Comparison of ENCODE assay signal across 1 cellular context in the genomic region with DNA sequence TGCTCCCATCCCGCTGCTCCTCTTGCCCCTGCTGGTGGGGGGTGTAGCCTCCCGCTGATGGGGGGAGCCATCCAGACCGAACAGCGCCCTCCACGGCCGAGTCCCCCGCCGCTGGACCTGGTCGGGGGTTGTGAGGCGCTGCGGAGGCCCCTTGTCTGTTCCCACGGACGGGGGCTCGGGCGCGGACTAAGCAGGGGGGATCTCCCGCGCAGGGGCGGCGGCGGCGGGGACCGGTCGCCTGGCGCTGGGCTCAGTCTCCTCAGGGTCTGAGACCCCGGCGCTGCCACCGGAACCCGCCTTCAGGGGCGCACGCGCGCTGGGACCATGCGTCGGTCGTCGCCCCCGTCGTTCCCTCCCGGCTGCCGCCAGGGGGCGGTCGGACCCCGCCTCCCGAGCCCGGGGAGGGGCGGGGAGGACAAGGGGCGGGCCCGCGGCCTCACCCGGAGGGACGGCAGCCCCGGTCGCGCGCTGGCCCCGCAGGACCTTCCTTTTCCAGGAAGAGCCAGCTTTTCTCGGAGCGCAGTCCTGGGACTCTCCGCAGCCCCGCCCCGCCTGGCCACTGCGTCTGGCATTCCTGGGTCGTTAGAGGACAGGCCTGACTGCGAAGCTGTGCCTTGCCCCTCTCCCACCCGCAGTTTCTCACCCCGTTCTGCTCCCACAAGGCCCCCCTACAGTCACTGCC.
A peak's percentile ranks its signal among the peaks of the same experiment; 100 is the strongest.
TF ChIP-seq lines count a peak whose summit lies in the region.

No MANE protein-coding gene starts in this region.

TF ChIP-seq in HepG2, 621 proteins besides CTCF, POLR2A, EP300 and RAD21 (continued from another document and continues in another):
- TF ChIP-seq, protein P1, sequence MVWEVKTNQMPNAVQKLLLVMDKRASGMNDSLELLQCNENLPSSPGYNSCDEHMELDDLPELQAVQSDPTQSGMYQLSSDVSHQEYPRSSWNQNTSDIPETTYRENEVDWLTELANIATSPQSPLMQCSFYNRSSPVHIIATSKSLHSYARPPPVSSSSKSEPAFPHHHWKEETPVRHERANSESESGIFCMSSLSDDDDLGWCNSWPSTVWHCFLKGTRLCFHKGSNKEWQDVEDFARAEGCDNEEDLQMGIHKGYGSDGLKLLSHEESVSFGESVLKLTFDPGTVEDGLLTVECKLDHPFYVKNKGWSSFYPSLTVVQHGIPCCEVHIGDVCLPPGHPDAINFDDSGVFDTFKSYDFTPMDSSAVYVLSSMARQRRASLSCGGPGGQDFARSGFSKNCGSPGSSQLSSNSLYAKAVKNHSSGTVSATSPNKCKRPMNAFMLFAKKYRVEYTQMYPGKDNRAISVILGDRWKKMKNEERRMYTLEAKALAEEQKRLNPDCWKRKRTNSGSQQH (CRISPR knock-in tag; IDR thresholded peaks at IDR 0.05; ENCODE audit: low read depth) = no peak
- TF ChIP-seq HMGXB3 (CRISPR knock-in tag; IDR thresholded peaks at IDR 0.05; ENCODE audit: borderline replicate concordance) (no peak), ZNF772 (CRISPR knock-in tag; IDR thresholded peaks at IDR 0.05) (peak; percentile 73), ZNF660 (CRISPR knock-in tag; IDR thresholded peaks at IDR 0.05; ENCODE audit: borderline replicate concordance, low read depth) (no peak), NAIF1 (CRISPR knock-in tag; IDR thresholded peaks at IDR 0.05; ENCODE audit: borderline replicate concordance) (no peak), ZNF207 (IDR thresholded peaks at IDR 0.05; ENCODE audit: borderline replicate concordance) (no peak), ZNF598 (CRISPR knock-in tag; IDR thresholded peaks at IDR 0.05; ENCODE audit: borderline replicate concordance) (peak; percentile 65; the same call in 1 of the 2 replicates), ZNF776 (CRISPR knock-in tag; IDR thresholded peaks at IDR 0.05) (0 out of 2 replicates have a peak, but pooled peaks have one; percentile 31), MAX (IDR thresholded peaks at IDR 0.05) (peak; percentile 30; the same call in 1 of the 2 replicates), SSRP1 (CRISPR knock-in tag; IDR thresholded peaks at IDR 0.05) (no peak), DBP (CRISPR knock-in tag; IDR thresholded peaks at IDR 0.05; ENCODE audit: not compliant biosample characterization) (no peak), ZNF180 (CRISPR knock-in tag; IDR thresholded peaks at IDR 0.05; ENCODE audit: borderline replicate concordance, low read depth) (no peak), ZNF326 (CRISPR knock-in tag; IDR thresholded peaks at IDR 0.05; ENCODE audit: borderline replicate concordance) (no peak), CEBPB (IDR thresholded peaks at IDR 0.05; ENCODE audit: borderline replicate concordance, low read depth, low read length) (no peak), CSRNP1 (CRISPR knock-in tag; IDR thresholded peaks at IDR 0.05) (no peak), TAF15 (IDR thresholded peaks at IDR 0.05; ENCODE audit: low read depth, low read length, poor library complexity, severe bottlenecking) (no peak), AKNA (CRISPR knock-in tag; IDR thresholded peaks at IDR 0.05; ENCODE audit: borderline replicate concordance) (no peak), ZNF567 (CRISPR knock-in tag; IDR thresholded peaks at IDR 0.05; ENCODE audit: borderline replicate concordance) (peak; percentile 81; the same call in 1 of the 2 replicates)
- TF ChIP-seq, protein P2, sequence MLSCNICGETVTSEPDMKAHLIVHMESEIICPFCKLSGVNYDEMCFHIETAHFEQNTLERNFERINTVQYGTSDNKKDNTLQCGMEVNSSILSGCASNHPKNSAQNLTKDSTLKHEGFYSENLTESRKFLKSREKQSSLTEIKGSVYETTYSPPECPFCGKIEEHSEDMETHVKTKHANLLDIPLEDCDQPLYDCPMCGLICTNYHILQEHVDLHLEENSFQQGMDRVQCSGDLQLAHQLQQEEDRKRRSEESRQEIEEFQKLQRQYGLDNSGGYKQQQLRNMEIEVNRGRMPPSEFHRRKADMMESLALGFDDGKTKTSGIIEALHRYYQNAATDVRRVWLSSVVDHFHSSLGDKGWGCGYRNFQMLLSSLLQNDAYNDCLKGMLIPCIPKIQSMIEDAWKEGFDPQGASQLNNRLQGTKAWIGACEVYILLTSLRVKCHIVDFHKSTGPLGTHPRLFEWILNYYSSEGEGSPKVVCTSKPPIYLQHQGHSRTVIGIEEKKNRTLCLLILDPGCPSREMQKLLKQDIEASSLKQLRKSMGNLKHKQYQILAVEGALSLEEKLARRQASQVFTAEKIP (CRISPR knock-in tag; IDR thresholded peaks at IDR 0.05; ENCODE audit: borderline replicate concordance) = no peak
- TF ChIP-seq, protein P3, sequence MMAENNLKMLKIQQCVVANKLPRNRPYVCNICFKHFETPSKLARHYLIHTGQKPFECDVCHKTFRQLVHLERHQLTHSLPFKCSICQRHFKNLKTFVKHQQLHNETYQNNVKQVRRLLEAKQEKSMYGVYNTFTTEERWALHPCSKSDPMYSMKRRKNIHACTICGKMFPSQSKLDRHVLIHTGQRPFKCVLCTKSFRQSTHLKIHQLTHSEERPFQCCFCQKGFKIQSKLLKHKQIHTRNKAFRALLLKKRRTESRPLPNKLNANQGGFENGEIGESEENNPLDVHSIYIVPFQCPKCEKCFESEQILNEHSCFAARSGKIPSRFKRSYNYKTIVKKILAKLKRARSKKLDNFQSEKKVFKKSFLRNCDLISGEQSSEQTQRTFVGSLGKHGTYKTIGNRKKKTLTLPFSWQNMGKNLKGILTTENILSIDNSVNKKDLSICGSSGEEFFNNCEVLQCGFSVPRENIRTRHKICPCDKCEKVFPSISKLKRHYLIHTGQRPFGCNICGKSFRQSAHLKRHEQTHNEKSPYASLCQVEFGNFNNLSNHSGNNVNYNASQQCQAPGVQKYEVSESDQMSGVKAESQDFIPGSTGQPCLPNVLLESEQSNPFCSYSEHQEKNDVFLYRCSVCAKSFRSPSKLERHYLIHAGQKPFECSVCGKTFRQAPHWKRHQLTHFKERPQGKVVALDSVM (CRISPR knock-in tag; IDR thresholded peaks at IDR 0.05) = peak; percentile 78
- TF ChIP-seq, protein P4, sequence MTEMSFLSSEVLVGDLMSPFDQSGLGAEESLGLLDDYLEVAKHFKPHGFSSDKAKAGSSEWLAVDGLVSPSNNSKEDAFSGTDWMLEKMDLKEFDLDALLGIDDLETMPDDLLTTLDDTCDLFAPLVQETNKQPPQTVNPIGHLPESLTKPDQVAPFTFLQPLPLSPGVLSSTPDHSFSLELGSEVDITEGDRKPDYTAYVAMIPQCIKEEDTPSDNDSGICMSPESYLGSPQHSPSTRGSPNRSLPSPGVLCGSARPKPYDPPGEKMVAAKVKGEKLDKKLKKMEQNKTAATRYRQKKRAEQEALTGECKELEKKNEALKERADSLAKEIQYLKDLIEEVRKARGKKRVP (CRISPR knock-in tag; IDR thresholded peaks at IDR 0.05) = no peak
- TF ChIP-seq, protein P5, sequence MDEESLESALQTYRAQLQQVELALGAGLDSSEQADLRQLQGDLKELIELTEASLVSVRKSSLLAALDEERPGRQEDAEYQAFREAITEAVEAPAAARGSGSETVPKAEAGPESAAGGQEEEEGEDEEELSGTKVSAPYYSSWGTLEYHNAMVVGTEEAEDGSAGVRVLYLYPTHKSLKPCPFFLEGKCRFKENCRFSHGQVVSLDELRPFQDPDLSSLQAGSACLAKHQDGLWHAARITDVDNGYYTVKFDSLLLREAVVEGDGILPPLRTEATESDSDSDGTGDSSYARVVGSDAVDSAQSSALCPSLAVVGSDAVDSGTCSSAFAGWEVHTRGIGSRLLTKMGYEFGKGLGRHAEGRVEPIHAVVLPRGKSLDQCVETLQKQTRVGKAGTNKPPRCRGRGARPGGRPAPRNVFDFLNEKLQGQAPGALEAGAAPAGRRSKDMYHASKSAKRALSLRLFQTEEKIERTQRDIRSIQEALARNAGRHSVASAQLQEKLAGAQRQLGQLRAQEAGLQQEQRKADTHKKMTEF (CRISPR knock-in tag; IDR thresholded peaks at IDR 0.05) = peak; percentile 80
